In the genomic region with DNA sequence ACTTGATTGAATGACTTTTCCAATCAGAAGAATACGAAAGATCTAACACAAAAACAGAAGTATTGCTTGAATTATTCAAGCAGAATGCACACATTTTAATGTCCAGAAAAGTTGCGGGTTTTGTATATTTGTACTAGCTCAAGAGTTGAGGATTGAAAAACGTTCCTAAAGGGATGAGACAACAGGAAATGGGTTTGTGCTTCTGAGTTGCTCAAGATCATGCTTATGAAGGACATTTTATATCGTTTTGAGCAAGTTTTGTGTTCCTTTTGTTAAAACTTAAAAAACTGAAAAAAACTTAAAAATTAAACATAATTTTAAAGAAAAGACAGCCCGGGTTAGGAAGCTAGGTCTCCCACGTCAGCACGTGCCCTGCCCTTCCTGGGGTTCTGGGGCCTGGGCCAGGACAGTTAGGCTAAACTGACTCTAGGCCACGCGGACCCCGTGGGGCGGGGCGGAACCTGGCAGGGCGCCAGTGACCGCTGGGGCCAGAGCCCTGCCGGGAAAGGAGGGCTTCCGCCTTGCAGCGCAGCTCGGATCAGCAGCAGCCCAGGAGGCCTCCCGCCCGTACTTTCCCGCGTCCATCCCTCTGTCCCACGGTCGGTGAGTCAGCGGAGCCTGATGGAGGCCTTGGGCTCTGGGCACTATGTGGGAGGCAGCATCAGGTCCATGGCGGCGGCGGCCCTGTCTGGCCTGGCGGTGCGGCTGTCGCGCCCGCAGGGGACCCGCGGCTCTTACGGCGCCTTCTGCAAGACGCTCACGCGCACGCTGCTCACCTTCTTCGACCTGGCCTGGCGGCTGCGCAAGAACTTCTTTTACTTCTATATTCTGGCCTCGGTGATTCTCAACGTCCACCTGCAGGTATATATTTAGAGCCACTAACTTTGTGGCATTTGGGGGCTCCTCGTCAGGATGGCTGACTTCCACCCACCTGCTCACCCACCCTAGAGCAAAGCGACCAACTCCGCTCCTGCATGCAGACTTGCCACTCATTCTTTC, we compare ENCODE assay signal across 8 cellular contexts. TPM values are rescaled to one million over a fixed set of nuclear protein-coding genes. Genes with fewer than 3 reads are reported as not detected.
DNase-seq lines count a peak whose midpoint lies in the region; ATAC-seq and TF ChIP-seq lines count a peak whose summit lies in the region.

A gene (plus strand): TSS at position 517 of the 999 bp plus-strand sequence. CDS start 105 bp downstream, at position 622.

- POLR2A ChIA-PET in naive thymus-derived CD4-positive, alpha-beta T cell (lab: Charles Lee) = no interaction called here

- H3K4me1 Mint-ChIP-seq in naive thymus-derived CD4-positive, alpha-beta T cell = peaks cover 0 to 12% (median 8%) of the 10 kb centered on the region in 7 donors

- H3K4me3 Mint-ChIP-seq in naive thymus-derived CD4-positive, alpha-beta T cell = peak within 1 kb of the TSS; percentile 5 to 86 (median 78)

- intact Hi-C loops in naive thymus-derived CD4-positive, alpha-beta T cell (cut with micrococcal nuclease) = loop anchor here in 1 of 2 donors (10.0 kb wide), 1 partner anchor 506 kb away; no protein-coding TSS in a partner anchor

- no peaks in the 10 kb centered on the region for H3K36me3 Mint-ChIP-seq in naive thymus-derived CD4-positive, alpha-beta T cell

- ATAC-seq in naive thymus-derived CD4-positive, alpha-beta T cell = peak; percentile 57
- no peak for ATAC-seq in thoracic aorta (ENCODE audit: insufficient number of reproducible peaks, low FRiP score, low read depth)

- H3K9me3 Mint-ChIP-seq in naive thymus-derived CD4-positive, alpha-beta T cell = peaks cover 0 to 1% (median 0%) of the 10 kb centered on the region in 11 donors

- H3K9me3 ChIP-seq in naive thymus-derived CD4-positive, alpha-beta T cell (ENCODE audit: control insufficient read depth in 2 of 3, low read length in 3 of 3) = no peaks in the 10 kb centered on the region
- H3K9me3 ChIP-seq in thoracic aorta = no peaks in the 10 kb centered on the region

- H3K4me3 ChIP-seq in fibroblast of pulmonary artery (replicated peaks; ENCODE audit: low read depth, low read length) (peak within 1 kb of the TSS; percentile 49), thoracic aorta (peak within 1 kb of the TSS; percentile 78)
- no peak within 1 kb of the TSS for H3K4me3 ChIP-seq in naive thymus-derived CD4-positive, alpha-beta T cell (ENCODE audit: low read length)

- H3K27me3 ChIP-seq in naive thymus-derived CD4-positive, alpha-beta T cell (ENCODE audit: control insufficient read depth in 2 of 2, insufficient read depth in 2 of 2, low read length in 2 of 2) = peaks cover 0 to 10% of the 10 kb centered on the region in 2 donors
- H3K27me3 ChIP-seq in thoracic aorta (replicated peaks; ENCODE audit: insufficient read depth) = no peaks in the 10 kb centered on the region

- peak within 1 kb of the TSS in 1 of 9 donors; percentile 68 for H3K27ac Mint-ChIP-seq in naive thymus-derived CD4-positive, alpha-beta T cell

- peak; percentile 9 for DNase-seq in stimulated activated naive CD4-positive, alpha-beta T cell treated with Interleukin-2 at 50 U/mL for 16 hours (lab: John Stamatoyannopoulos, UW)
- DNase-seq in stimulated activated naive CD4-positive, alpha-beta T cell (lab: John Stamatoyannopoulos, UW) = no peak
- DNase-seq in KG1 (lab: John Stamatoyannopoulos, UW) = peak; percentile 21
- peak; percentile 32 for DNase-seq in activated T-cell treated with anti-CD3 and anti-CD28 coated beads, Interleukin-2, amount 50 U/mL, for 1 hour
- DNase-seq in fibroblast of pulmonary artery (ENCODE audit: low read depth) = peak; percentile 82
- DNase-seq in naive thymus-derived CD4-positive, alpha-beta T cell = peak in 3 of 9 donors; percentile 3 to 46 (median 8)
- DNase-seq in thoracic aorta (ENCODE audit: low spot score) = peak; percentile 9
- DNase-seq in NCI-H146 treated with DMSO at 0.1 percent for 48 hours (lab: John Stamatoyannopoulos, UW; ENCODE audit: unreplicated experiment) = no peak

- H3K4me1 ChIP-seq in naive thymus-derived CD4-positive, alpha-beta T cell (ENCODE audit: control insufficient read depth in 2 of 2, insufficient read depth in 2 of 2, low read length in 2 of 2) = peaks cover 0 to 4% of the 10 kb centered on the region in 2 donors
- no peaks in the 10 kb centered on the region for H3K4me1 ChIP-seq in thoracic aorta (ENCODE audit: control insufficient read depth in 1 of 2, low read depth in 2 of 2)

- H3K36me3 ChIP-seq in naive thymus-derived CD4-positive, alpha-beta T cell (ENCODE audit: control insufficient read depth in 2 of 3, insufficient read depth in 3 of 3, low read length in 3 of 3) = no peaks in the 10 kb centered on the region
- no peaks in the 10 kb centered on the region for H3K36me3 ChIP-seq in thoracic aorta

- peaks cover 18 to 30% (median 24%) of the 10 kb centered on the region in 5 donors for H3K27me3 Mint-ChIP-seq in naive thymus-derived CD4-positive, alpha-beta T cell

- TF ChIP-seq CTCF in fibroblast of pulmonary artery (IDR thresholded peaks at IDR 0.05; ENCODE audit: low read length, missing control alignments) (no peak), thoracic aorta (IDR thresholded peaks at IDR 0.05) (no peak)

- CTCF ChIA-PET in naive thymus-derived CD4-positive, alpha-beta T cell (lab: Charles Lee) = no interaction called here

- no peak within 1 kb of the TSS for H3K27ac ChIP-seq in naive thymus-derived CD4-positive, alpha-beta T cell (ENCODE audit: low read depth, low read length)
- peak within 1 kb of the TSS; percentile 34 to 52 for H3K27ac ChIP-seq in thoracic aorta

RNA-seq across cellular contexts. Expression of the gene that starts here (rescaled TPM):
- not detected for total RNA-seq in naive thymus-derived CD4-positive, alpha-beta T cell
- polyA plus RNA-seq in naive thymus-derived CD4-positive, alpha-beta T cell = not detected
- total RNA-seq in thoracic aorta = 10 to 100 TPM in 1 of 2 donors, 1 to 10 TPM in 1; 9.9 to 14.6 TPM

Comparison
In these comparisons a context has a peak if more than half of its experiments do, and no peak if none do; other contexts are left out.
1. RNA of the gene that starts here (total RNA-seq): 9.9 to 14.6 TPM in thoracic aorta; not detected in naive thymus-derived CD4-positive, alpha-beta T cell; every median in the first group is over 4 times any median in the second.
2. DNase-seq: peak in stimulated activated naive CD4-positive, alpha-beta T cell treated with Interleukin-2 at 50 U/mL for 16 hours (single experiment), KG1 (single experiment), activated T-cell treated with anti-CD3 and anti-CD28 coated beads, Interleukin-2, amount 50 U/mL, for 1 hour (single experiment), fibroblast of pulmonary artery (single experiment) and thoracic aorta (single experiment); none in stimulated activated naive CD4-positive, alpha-beta T cell (0 of 6) and NCI-H146 treated with DMSO at 0.1 percent for 48 hours (single experiment).
3. Peak in ATAC-seq in naive thymus-derived CD4-positive, alpha-beta T cell; RNA of the gene not detected or under 1 TPM.